In the genomic region with DNA sequence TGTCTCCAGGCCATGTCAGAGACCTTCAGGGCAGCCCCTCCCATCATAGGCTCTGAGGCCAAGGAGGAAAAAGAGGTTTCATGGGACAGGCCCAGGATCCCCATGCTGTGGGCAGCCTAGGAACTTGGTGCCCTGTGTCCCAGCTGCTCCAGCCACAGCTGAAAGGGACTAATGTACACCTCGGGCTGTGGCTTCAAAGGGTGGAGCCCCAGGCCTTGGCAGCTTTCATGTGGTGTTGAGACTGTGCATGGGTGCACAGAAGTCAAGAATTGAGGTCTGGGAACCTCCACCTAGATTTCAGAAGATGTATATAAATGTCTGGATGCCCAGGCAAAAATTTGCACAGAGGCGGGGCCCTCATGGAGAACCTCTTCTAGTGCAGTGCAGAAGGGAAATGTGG, we compare ENCODE assay signal across 20 cellular contexts.
"Had no signal": no experiment of that assay in that cellular context is flagged by ENCODE, and none has a peak within 500 bp of the region (broad histone marks: within the 10 kb centered on the region; RNA-seq: fewer than 3 reads in every experiment).

No MANE protein-coding gene starts in this region.

- H3K27ac Mint-ChIP-seq: activated CD4-positive, alpha-beta memory T cell treated with anti-CD3 and anti-CD28 coated beads, Interleukin-2, amount 10 ng/mL, durations not matched to agents 7 days and 5 days; activated CD4-positive, alpha-beta T cell treated with anti-CD3 and anti-CD28 coated beads, Interleukin-2, amount 10 ng/mL, durations not matched to agents 24 days and 14 days; activated naive CD8-positive, alpha-beta T cell treated with anti-CD3 and anti-CD28 coated beads for 36 hours; activated T-helper 1 cell treated with anti-CD3 and anti-CD28 coated beads, Interleukin-12 subunit alpha, Interleukin-12 subunit beta, Interleukin-2, Interleukin-4 antibody, amounts not matched to agents 30 ng/mL and 10 ng/mL and 1 ng/mL, durations not matched to agents 14 hours and 24 hours and 36 hours; naive thymus-derived CD8-positive, alpha-beta T cell; neural progenitor cell; stimulated activated effector memory CD8-positive, alpha-beta T cell treated with anti-CD3 and anti-CD28 coated beads, Interleukin-12 subunit alpha, Interleukin-12 subunit beta, amount 100 ng/mL, for 72 hours had no signal

- H3K9me3 ChIP-seq: lower lobe of right lung, right lobe of liver, testis, uterus had no signal

- H3K9ac ChIP-seq: neural progenitor cell had no signal

- H3K4me1 Mint-ChIP-seq: activated CD4-positive, alpha-beta memory T cell treated with anti-CD3 and anti-CD28 coated beads, Interleukin-2, amount 10 ng/mL, durations not matched to agents 7 days and 5 days; activated naive CD8-positive, alpha-beta T cell treated with anti-CD3 and anti-CD28 coated beads for 36 hours; naive thymus-derived CD8-positive, alpha-beta T cell; stimulated activated effector memory CD8-positive, alpha-beta T cell treated with anti-CD3 and anti-CD28 coated beads, Interleukin-12 subunit alpha, Interleukin-12 subunit beta, amount 100 ng/mL, for 72 hours had no signal

- ATAC-seq: foreskin keratinocyte; left lobe of liver; lower lobe of right lung; naive thymus-derived CD8-positive, alpha-beta T cell; right lobe of liver; stimulated activated effector memory CD8-positive, alpha-beta T cell treated with anti-CD3 and anti-CD28 coated beads, Interleukin-12 subunit alpha, Interleukin-12 subunit beta, amount 100 ng/mL, for 72 hours had no signal

- H3K27me3 ChIP-seq: foreskin keratinocyte, neural progenitor cell, right lobe of liver, testis, uterus had no signal

- H3K4me2 ChIP-seq: neural progenitor cell had no signal

- H3K4me1 ChIP-seq: foreskin keratinocyte, lower lobe of right lung, right lobe of liver, testis, uterus had no signal

- H3K27ac ChIP-seq: foreskin keratinocyte, lower lobe of right lung, neural progenitor cell, right lobe of liver, skin epidermis, testis, uterus had no signal

- H3K36me3 ChIP-seq: lower lobe of right lung, neural progenitor cell, right lobe of liver, uterus had no signal

- H2AFZ ChIP-seq: neural progenitor cell had no signal

- H3K4me3 Mint-ChIP-seq: activated CD4-positive, alpha-beta memory T cell treated with anti-CD3 and anti-CD28 coated beads, Interleukin-2, amount 10 ng/mL, durations not matched to agents 7 days and 5 days; activated CD4-positive, alpha-beta T cell treated with anti-CD3 and anti-CD28 coated beads, Interleukin-2, amount 10 ng/mL, durations not matched to agents 24 days and 14 days; activated naive CD8-positive, alpha-beta T cell treated with anti-CD3 and anti-CD28 coated beads for 36 hours; activated T-helper 1 cell treated with anti-CD3 and anti-CD28 coated beads, Interleukin-12 subunit alpha, Interleukin-12 subunit beta, Interleukin-2, Interleukin-4 antibody, amounts not matched to agents 30 ng/mL and 10 ng/mL and 1 ng/mL, durations not matched to agents 14 hours and 24 hours and 36 hours; naive thymus-derived CD8-positive, alpha-beta T cell; neural progenitor cell; stimulated activated effector memory CD8-positive, alpha-beta T cell treated with anti-CD3 and anti-CD28 coated beads, Interleukin-12 subunit alpha, Interleukin-12 subunit beta, amount 100 ng/mL, for 72 hours had no signal

- H3K9me3 Mint-ChIP-seq: activated CD4-positive, alpha-beta memory T cell treated with anti-CD3 and anti-CD28 coated beads, Interleukin-2, amount 10 ng/mL, durations not matched to agents 7 days and 5 days; activated CD4-positive, alpha-beta T cell treated with anti-CD3 and anti-CD28 coated beads, Interleukin-2, amount 10 ng/mL, durations not matched to agents 24 days and 14 days; activated naive CD8-positive, alpha-beta T cell treated with anti-CD3 and anti-CD28 coated beads for 36 hours; activated T-helper 1 cell treated with anti-CD3 and anti-CD28 coated beads, Interleukin-12 subunit alpha, Interleukin-12 subunit beta, Interleukin-2, Interleukin-4 antibody, amounts not matched to agents 30 ng/mL and 10 ng/mL and 1 ng/mL, durations not matched to agents 14 hours and 24 hours and 36 hours; naive thymus-derived CD8-positive, alpha-beta T cell; neural progenitor cell; stimulated activated effector memory CD8-positive, alpha-beta T cell treated with anti-CD3 and anti-CD28 coated beads, Interleukin-12 subunit alpha, Interleukin-12 subunit beta, amount 100 ng/mL, for 72 hours had no signal

- DNase-seq: activated CD4-positive, alpha-beta memory T cell treated with anti-CD3 and anti-CD28 coated beads, Interleukin-2, amount 10 ng/mL, durations not matched to agents 7 days and 5 days; activated CD4-positive, alpha-beta T cell treated with anti-CD3 and anti-CD28 coated beads, Interleukin-2, amount 10 ng/mL, durations not matched to agents 24 days and 14 days; activated naive CD8-positive, alpha-beta T cell treated with anti-CD3 and anti-CD28 coated beads for 36 hours; central memory CD4-positive, alpha-beta T cell; effector memory CD4-positive, alpha-beta T cell; foreskin keratinocyte; kidney; lower lobe of right lung; mesendoderm; naive thymus-derived CD8-positive, alpha-beta T cell; right lobe of liver; stimulated activated CD4-positive, alpha-beta T cell treated with anti-CD3 and anti-CD28 coated beads, Interleukin-1b, Interleukin-23, amount 100 ng/mL, for 48 hours; testis; trophoblast cell; uterus had no signal

- H3K4me3 ChIP-seq: lower lobe of right lung, neural progenitor cell, right lobe of liver, skin epidermis, testis, uterus had no signal

- H3K36me3 Mint-ChIP-seq: activated naive CD8-positive, alpha-beta T cell treated with anti-CD3 and anti-CD28 coated beads for 36 hours; naive thymus-derived CD8-positive, alpha-beta T cell; neural progenitor cell; stimulated activated effector memory CD8-positive, alpha-beta T cell treated with anti-CD3 and anti-CD28 coated beads, Interleukin-12 subunit alpha, Interleukin-12 subunit beta, amount 100 ng/mL, for 72 hours had no signal
